Comparison of ENCODE assay signal across 23 cellular contexts in the genomic region with DNA sequence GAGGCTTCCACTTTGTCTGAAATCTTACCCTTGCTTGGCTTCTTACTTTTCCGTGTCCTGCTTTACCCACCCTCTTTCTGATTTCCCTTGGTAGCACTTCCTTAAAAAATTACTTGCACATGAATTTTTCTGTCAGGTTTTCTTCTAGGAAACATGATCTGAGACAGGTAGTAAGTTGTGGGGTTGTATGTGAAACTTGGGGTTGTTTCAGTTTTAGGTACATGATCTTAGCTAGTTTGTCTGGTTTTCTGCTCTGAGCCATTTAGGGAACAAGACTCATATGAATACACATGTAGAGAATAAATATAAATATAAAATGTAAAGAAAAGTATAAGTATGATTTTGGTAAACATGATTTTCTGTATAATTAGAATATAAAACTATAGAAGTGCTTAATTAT. TPM values are rescaled to one million over a fixed set of nuclear protein-coding genes. Genes with fewer than 3 reads are reported as not detected.
DNase-seq lines count a peak whose midpoint lies in the region; ATAC-seq, FAIRE-seq and TF ChIP-seq lines count a peak whose summit lies in the region.
"Had no signal": no experiment of that assay in that cellular context is flagged by ENCODE, and none has a peak within 500 bp of the region (broad histone marks: within the 10 kb centered on the region; RNA-seq: fewer than 3 reads in every experiment).

No MANE protein-coding gene starts in this region.

- no peak for DNase-seq in GM18507 (ENCODE audit: extremely low spot score, insufficient read length, low read depth)
- no peak for DNase-seq in left lung
- no peak for DNase-seq in type B pancreatic cell (ENCODE audit: extremely low spot score, unreplicated experiment)
- DNase-seq in activated CD4-positive, alpha-beta memory T cell treated with anti-CD3 and anti-CD28 coated beads for 36 hours: no peak
- DNase-seq: activated CD8-positive, alpha-beta memory T cell treated with anti-CD3 and anti-CD28 coated beads, Interleukin-2, amount 10 ng/mL, durations not matched to agents 7 days and 5 days; activated gamma-delta T cell treated with Interleukin-2 at 50 U/mL for 16 hours; CD8-positive, alpha-beta T cell; colonic mucosa; foreskin melanocyte; HCEC 1CT; NCI-H1436; NCI-H446 treated with DMSO at 0.1 percent for 48 hours; SIG-M5; stimulated activated CD4-positive, alpha-beta T cell treated with anti-CD3 and anti-CD28 coated beads, Interleukin-4, amount 100 ng/mL, for 1 hour; T-helper 17 cell had no signal

- no peak overlapping the region for H3K27ac Mint-ChIP-seq in type B pancreatic cell
- H3K27ac Mint-ChIP-seq in activated CD4-positive, alpha-beta memory T cell treated with anti-CD3 and anti-CD28 coated beads for 36 hours: no peak overlapping the region
- H3K27ac Mint-ChIP-seq: activated CD8-positive, alpha-beta memory T cell treated with anti-CD3 and anti-CD28 coated beads, Interleukin-2, amount 10 ng/mL, durations not matched to agents 7 days and 5 days; CD8-positive, alpha-beta T cell; T-helper 17 cell had no signal

- H3K36me3 ChIP-seq in OCI-LY3 (replicated peaks; ENCODE audit: low read depth, low read length) (no peaks in the 10 kb centered on the region), left lung (no peaks in the 10 kb centered on the region)
- H3K36me3 ChIP-seq: ascending aorta, colonic mucosa had no signal

- H3K4me2 ChIP-seq in OCI-LY3 (ENCODE audit: low read length): peak overlapping the region; percentile 52

- H3K9me3 ChIP-seq in OCI-LY3 (ENCODE audit: insufficient read depth, low read length) (no peaks in the 10 kb centered on the region), left lung (no peaks in the 10 kb centered on the region)
- H3K9me3 ChIP-seq: ascending aorta, colonic mucosa had no signal

- FAIRE-seq in GM18507 (lab: Jason Lieb, UNC): peak; percentile 69
- FAIRE-seq: endothelial cell of umbilical vein had no signal

- no peaks in the 10 kb centered on the region for H4K20me1 ChIP-seq in OCI-LY3 (ENCODE audit: insufficient read depth, low read length)

- H3K4me1 ChIP-seq in OCI-LY3 (ENCODE audit: low read length) (peaks cover 7% of the 10 kb centered on the region), left lung (no peaks in the 10 kb centered on the region)
- H3K4me1 ChIP-seq: ascending aorta, colonic mucosa had no signal

- intact Hi-C loops in left lung (cut with DNase I): no loop called here
- intact Hi-C loops in activated CD4-positive, alpha-beta memory T cell treated with anti-CD3 and anti-CD28 coated beads for 36 hours (cut with micrococcal nuclease): no loop called here

- H3K27ac ChIP-seq in OCI-LY3 (ENCODE audit: low read length): no peak overlapping the region
- no peak overlapping the region for H3K27ac ChIP-seq in left lung
- H3K27ac ChIP-seq: ascending aorta, colonic mucosa had no signal

- H3K79me2 ChIP-seq in OCI-LY3 (ENCODE audit: low read length): no peaks in the 10 kb centered on the region

- no peak for TF ChIP-seq CTCF in OCI-LY3 (IDR thresholded peaks at IDR 0.05; ENCODE audit: low read depth, low read length)
- TF ChIP-seq CTCF in left lung (IDR thresholded peaks at IDR 0.05): no peak
- no peak for TF ChIP-seq CTCF in type B pancreatic cell (conservative IDR thresholded peaks at IDR 0.05)

- POLR2A ChIA-PET in activated CD4-positive, alpha-beta memory T cell treated with anti-CD3 and anti-CD28 coated beads for 36 hours (lab: Charles Lee): no interaction called here

- H3K9ac ChIP-seq in OCI-LY3 (ENCODE audit: low read length): no peak overlapping the region

- no peaks in the 10 kb centered on the region for H3K27me3 Mint-ChIP-seq in type B pancreatic cell
- peaks cover 11% of the 10 kb centered on the region for H3K27me3 Mint-ChIP-seq in activated CD4-positive, alpha-beta memory T cell treated with anti-CD3 and anti-CD28 coated beads for 36 hours

- peak overlapping the region; percentile 24; the same call in 1 of the 2 replicates for H3K4me3 ChIP-seq in OCI-LY3 (ENCODE audit: low read length)
- H3K4me3 ChIP-seq in left lung: no peak overlapping the region
- H3K4me3 ChIP-seq: ascending aorta, colonic mucosa had no signal

- no peaks in the 10 kb centered on the region for H3K36me3 Mint-ChIP-seq in type B pancreatic cell
- no peaks in the 10 kb centered on the region for H3K36me3 Mint-ChIP-seq in activated CD4-positive, alpha-beta memory T cell treated with anti-CD3 and anti-CD28 coated beads for 36 hours
- H3K36me3 Mint-ChIP-seq: activated CD8-positive, alpha-beta memory T cell treated with anti-CD3 and anti-CD28 coated beads, Interleukin-2, amount 10 ng/mL, durations not matched to agents 7 days and 5 days; CD8-positive, alpha-beta T cell had no signal

- H3K9me3 Mint-ChIP-seq in type B pancreatic cell: peaks cover 4% of the 10 kb centered on the region
- H3K9me3 Mint-ChIP-seq in activated CD4-positive, alpha-beta memory T cell treated with anti-CD3 and anti-CD28 coated beads for 36 hours: no peaks in the 10 kb centered on the region
- H3K9me3 Mint-ChIP-seq: CD8-positive, alpha-beta T cell had no signal

- ATAC-seq in GM21360 (IDR thresholded peaks at IDR 0.05; ENCODE audit: unreplicated experiment) (peak; percentile 78), HG02870 (IDR thresholded peaks at IDR 0.05; ENCODE audit: unreplicated experiment) (peak; percentile 98), left lung (no peak), HG03469 (IDR thresholded peaks at IDR 0.05; ENCODE audit: unreplicated experiment) (no peak)
- ATAC-seq: activated CD8-positive, alpha-beta memory T cell treated with anti-CD3 and anti-CD28 coated beads, Interleukin-2, amount 10 ng/mL, durations not matched to agents 7 days and 5 days; CD8-positive, alpha-beta T cell; left lobe of liver; T-helper 17 cell had no signal

- CTCF ChIA-PET in activated CD4-positive, alpha-beta memory T cell treated with anti-CD3 and anti-CD28 coated beads for 36 hours (lab: Charles Lee): no interaction called here

- H2AFZ ChIP-seq in OCI-LY3 (ENCODE audit: low read depth, low read length): peak overlapping the region; percentile 39; the same call in 1 of the 2 replicates

- H3K4me3 Mint-ChIP-seq in type B pancreatic cell: no peak overlapping the region
- no peak overlapping the region for H3K4me3 Mint-ChIP-seq in activated CD4-positive, alpha-beta memory T cell treated with anti-CD3 and anti-CD28 coated beads for 36 hours
- H3K4me3 Mint-ChIP-seq: activated CD8-positive, alpha-beta memory T cell treated with anti-CD3 and anti-CD28 coated beads, Interleukin-2, amount 10 ng/mL, durations not matched to agents 7 days and 5 days; CD8-positive, alpha-beta T cell; T-helper 17 cell had no signal

- H3K27me3 ChIP-seq in OCI-LY3 (ENCODE audit: low read depth, low read length) (no peaks in the 10 kb centered on the region), left lung (peaks cover 0 to 3% of the 10 kb centered on the region in 2 donors)
- H3K27me3 ChIP-seq: ascending aorta, colonic mucosa had no signal

- no peaks in the 10 kb centered on the region for H3K4me1 Mint-ChIP-seq in type B pancreatic cell (ENCODE audit: unreplicated experiment)
- no peaks in the 10 kb centered on the region for H3K4me1 Mint-ChIP-seq in activated CD4-positive, alpha-beta memory T cell treated with anti-CD3 and anti-CD28 coated beads for 36 hours (ENCODE audit: low read depth)
- H3K4me1 Mint-ChIP-seq: activated CD8-positive, alpha-beta memory T cell treated with anti-CD3 and anti-CD28 coated beads, Interleukin-2, amount 10 ng/mL, durations not matched to agents 7 days and 5 days; T-helper 17 cell had no signal

RNA-seq across cellular contexts. Expression of a gene that starts 17.4 kb away (rescaled TPM):
- total RNA-seq in left lung: 10 to 100 TPM; 47.0 to 53.5 TPM
- total RNA-seq in type B pancreatic cell (ENCODE audit: low replicate concordance): 50.0 and 86.1 TPM in 2 replicates
- 1 to 10 TPM; 8.7 to 9.7 TPM for total RNA-seq in activated CD4-positive, alpha-beta memory T cell treated with anti-CD3 and anti-CD28 coated beads for 36 hours
- total RNA-seq: HT-29 had no signal

RNA-seq across cellular contexts. Expression of a gene that starts 54.1 kb away (rescaled TPM):
- total RNA-seq in left lung: 10 to 100 TPM; 54.8 to 71.9 TPM
- total RNA-seq in type B pancreatic cell (ENCODE audit: low replicate concordance): 52.6 and 58.2 TPM in 2 replicates
- 10 to 100 TPM; 46.8 to 48.2 TPM for total RNA-seq in activated CD4-positive, alpha-beta memory T cell treated with anti-CD3 and anti-CD28 coated beads for 36 hours

RNA-seq across cellular contexts. Expression of a gene that starts 59.2 kb away (rescaled TPM):
- total RNA-seq in left lung (10 to 100 TPM; 44.7 to 52.3 TPM), type B pancreatic cell (ENCODE audit: low replicate concordance) (60.5 and 64.9 TPM in 2 replicates)
- total RNA-seq in activated CD4-positive, alpha-beta memory T cell treated with anti-CD3 and anti-CD28 coated beads for 36 hours: 10 to 100 TPM; 45.2 to 47.3 TPM

Comparison
In these comparisons a context has a peak if more than half of its experiments do, and no peak if none do; other contexts are left out.
1. ATAC-seq: peak in GM21360 (single experiment) and HG02870 (single experiment); none in left lung (single experiment) and HG03469 (single experiment).